In the genomic region with DNA sequence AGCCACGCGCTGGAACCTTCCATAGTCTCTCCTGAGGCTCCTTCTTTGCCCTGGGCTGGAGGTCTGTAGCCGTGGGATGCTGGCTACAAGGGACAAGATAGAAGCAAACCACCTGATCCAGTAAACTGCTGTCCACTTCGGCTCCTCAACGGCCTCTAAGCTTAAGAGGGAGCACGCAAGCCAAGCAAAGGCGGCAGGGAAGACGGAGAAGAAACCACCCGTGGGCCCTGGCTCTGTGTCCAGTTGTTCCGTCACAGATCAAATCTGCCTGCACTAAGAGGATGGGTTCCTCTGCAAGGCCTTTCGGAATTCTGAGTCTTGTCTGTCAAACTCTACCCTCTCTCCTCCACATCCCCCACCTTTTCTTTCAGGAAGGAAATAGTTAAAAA, we compare ENCODE assay signal across 9 cellular contexts. TPM values are rescaled to one million over a fixed set of nuclear protein-coding genes. Genes with fewer than 3 reads are reported as not detected.
DNase-seq lines count a peak whose midpoint lies in the region; ATAC-seq, FAIRE-seq and TF ChIP-seq lines count a peak whose summit lies in the region.
"Had no signal": no experiment of that assay in that cellular context is flagged by ENCODE, and none has a peak within 500 bp of the region (broad histone marks: within the 10 kb centered on the region; RNA-seq: fewer than 3 reads in every experiment).

No MANE protein-coding gene starts in this region.

- no peaks in the 10 kb centered on the region for H3K9me2 ChIP-seq in HCT116 (ENCODE audit: insufficient read depth)

- dilution Hi-C loops in keratinocyte (cut with MboI; ENCODE audit: extremely low pct_ligation_motif_present, low sequenced_read_pairs): no loop called here

- TF ChIP-seq CTCF in HCT116 (IDR thresholded peaks at IDR 0.05 in 2 of 3, conservative IDR thresholded peaks at IDR 0.05 in 1 of 3; ENCODE audit: borderline replicate concordance in 1 of 3, insufficient read depth in 1 of 3, low read depth in 2 of 3, low read length in 2 of 3) (no peak), coronary artery (IDR thresholded peaks at IDR 0.05) (no peak), keratinocyte (optimal IDR thresholded peaks at IDR 0.05 in 1 of 3, IDR thresholded peaks at IDR 0.05 in 1 of 3, conservative IDR thresholded peaks at IDR 0.05 in 1 of 3; ENCODE audit: extremely low read depth in 1 of 3, insufficient read depth in 2 of 3, low read length in 3 of 3) (no peak), smooth muscle cell (IDR thresholded peaks at IDR 0.05; ENCODE audit: borderline replicate concordance, insufficient read depth, poor library complexity, severe bottlenecking) (no peak)

- H3K36me3 ChIP-seq in HCT116 (ENCODE audit: control insufficient read depth in 1 of 2, insufficient read depth in 2 of 2, low read length in 2 of 2): no peaks in the 10 kb centered on the region
- no peaks in the 10 kb centered on the region for H3K36me3 ChIP-seq in keratinocyte (ENCODE audit: control insufficient read depth in 2 of 2, extremely low read depth in 1 of 2, insufficient read depth in 2 of 2, low read length in 2 of 2)
- H3K36me3 ChIP-seq in smooth muscle cell (ENCODE audit: low read depth): no peaks in the 10 kb centered on the region

- H3K9ac ChIP-seq in HCT116 (ENCODE audit: low read length) (peak overlapping the region; percentile 52; the same call in 1 of the 2 replicates), keratinocyte (ENCODE audit: control insufficient read depth, extremely low read depth, insufficient read depth, low read length) (peak overlapping the region; percentile 76), smooth muscle cell (ENCODE audit: low read depth) (no peak overlapping the region)

- no peak for FAIRE-seq in keratinocyte (lab: Jason Lieb, UNC)

- no peak for TF ChIP-seq RAD21 in HCT116 (IDR thresholded peaks at IDR 0.05; ENCODE audit: low read depth)

- peak overlapping the region; percentile 70 for H3K4me2 ChIP-seq in HCT116 (ENCODE audit: low read length)
- H3K4me2 ChIP-seq in keratinocyte (ENCODE audit: control insufficient read depth, extremely low read depth, insufficient read depth, low read depth, low read length): peak overlapping the region; percentile 97
- peak overlapping the region; percentile 92 for H3K4me2 ChIP-seq in smooth muscle cell

- H4K20me1 ChIP-seq in HCT116 (ENCODE audit: insufficient read depth) (no peaks in the 10 kb centered on the region), keratinocyte (ENCODE audit: control insufficient read depth, extremely low read depth, insufficient read depth, low read length) (no peaks in the 10 kb centered on the region), smooth muscle cell (ENCODE audit: low read depth) (no peaks in the 10 kb centered on the region)

- no TSS peak for BruUV-seq in HCT116 (replicated peaks; lab: Mats Ljungman, UMichigan)

- H3K27me3 ChIP-seq in HCT116 (ENCODE audit: insufficient read depth, low read length): no peaks in the 10 kb centered on the region
- H3K27me3 ChIP-seq in keratinocyte (ENCODE audit: control insufficient read depth, extremely low read depth, insufficient read depth, low read length): no peaks in the 10 kb centered on the region
- H3K27me3 ChIP-seq in smooth muscle cell (ENCODE audit: low read depth): peaks cover 9% of the 10 kb centered on the region

- H3K4me1 ChIP-seq in HCT116 (ENCODE audit: control insufficient read depth in 1 of 2, insufficient read depth in 2 of 2, low read length in 2 of 2): peaks cover 0 to 2% of the 10 kb centered on the region in 2 experiments; a peak in 1 of 4 replicates
- H3K4me1 ChIP-seq in keratinocyte (ENCODE audit: control insufficient read depth, extremely low read depth, insufficient read depth, low read length): peaks cover 27% of the 10 kb centered on the region
- H3K4me1 ChIP-seq in smooth muscle cell (ENCODE audit: low read depth): peaks cover 7% of the 10 kb centered on the region

- H3K79me2 ChIP-seq in HCT116 (ENCODE audit: insufficient read depth, low read length) (no peaks in the 10 kb centered on the region), keratinocyte (ENCODE audit: control insufficient read depth, insufficient read depth, low read length) (no peaks in the 10 kb centered on the region), smooth muscle cell (ENCODE audit: low read depth) (no peaks in the 10 kb centered on the region)

- intact Hi-C loops in HCT116 (cut with micrococcal nuclease): no loop called here

- H3F3A ChIP-seq in smooth muscle cell (ENCODE audit: low read depth): no peaks in the 10 kb centered on the region

- CTCF ChIA-PET in HCT116 (lab: Charles Lee): no interaction called here

- H3K9me1 ChIP-seq in keratinocyte (ENCODE audit: control insufficient read depth, extremely low read depth, insufficient read depth, low read length): no peaks in the 10 kb centered on the region

- WGBS in smooth muscle cell (ENCODE audit: low lambda C conversion rate): 87% methylated on average over 11 of the region's 11 CpGs

- no peak for ATAC-seq in HCT116
- no peak for ATAC-seq in stimulated activated naive CD8-positive, alpha-beta T cell treated with anti-CD3 and anti-CD28 coated beads, Interleukin-15, Interleukin-2, amounts not matched to agents 100 U/mL and 50 U/mL, for 24 hours
- ATAC-seq in HG02763 (IDR thresholded peaks at IDR 0.05; ENCODE audit: unreplicated experiment): no peak

- H3K9me3 ChIP-seq in HCT116 (ENCODE audit: control insufficient read depth in 1 of 2, insufficient read depth in 1 of 2, low read depth in 1 of 2, low read length in 2 of 2): no peaks in the 10 kb centered on the region
- H3K9me3 ChIP-seq in keratinocyte (ENCODE audit: control insufficient read depth, low read depth, low read length): no peaks in the 10 kb centered on the region
- H3K9me3 ChIP-seq in smooth muscle cell (replicated peaks; ENCODE audit: low read depth): no peaks in the 10 kb centered on the region

- H3K27ac ChIP-seq in HCT116 (ENCODE audit: low read depth, low read length): no peak overlapping the region
- H3K27ac ChIP-seq in coronary artery: peak overlapping the region; percentile 94
- H3K27ac ChIP-seq in keratinocyte (ENCODE audit: control insufficient read depth, insufficient read depth, low read length): peak overlapping the region; percentile 47
- no peak overlapping the region for H3K27ac ChIP-seq in smooth muscle cell (ENCODE audit: low read depth)

- no peak for DNase-seq in HCT116 (ENCODE audit: low read depth, low spot score)
- no peak for DNase-seq in coronary artery (ENCODE audit: low spot score)
- no peak for DNase-seq in keratinocyte (ENCODE audit: low read depth, low spot score)
- no peak for DNase-seq in smooth muscle cell (lab: John Stamatoyannopoulos, UW; ENCODE audit: unreplicated experiment)
- DNase-seq in RKO (ENCODE audit: low spot score): no peak
- DNase-seq in activated CD8-positive, alpha-beta memory T cell treated with anti-CD3 and anti-CD28 coated beads for 24 hours: no peak
- no peak for DNase-seq in stimulated activated naive CD8-positive, alpha-beta T cell treated with anti-CD3 and anti-CD28 coated beads, Interleukin-15, Interleukin-2, amounts not matched to agents 100 U/mL and 50 U/mL, for 24 hours

- H3K4me3 ChIP-seq in HCT116 (replicated peaks in 1 of 2; ENCODE audit: low read depth in 1 of 2, low read length in 2 of 2) (peak overlapping the region; percentile 44 to 57), coronary artery (peak overlapping the region; percentile 83), keratinocyte (ENCODE audit: control insufficient read depth in 2 of 3, extremely low read depth in 1 of 3, insufficient read depth in 2 of 3, low read depth in 1 of 3, low read length in 3 of 3) (peak overlapping the region; percentile 34 to 80 (median 72)), smooth muscle cell (peak overlapping the region; percentile 73)

- TF ChIP-seq POLR2A in HCT116 (IDR thresholded peaks at IDR 0.05; ENCODE audit: borderline replicate concordance, extremely low read depth, insufficient read depth, insufficient read length): no peak

- H2AFZ ChIP-seq in HCT116 (ENCODE audit: low read depth, low read length, poor library complexity, severe bottlenecking) (no peak overlapping the region), keratinocyte (ENCODE audit: control insufficient read depth, low read length) (peak overlapping the region; percentile 87), smooth muscle cell (ENCODE audit: low read depth) (peak overlapping the region; percentile 93)

- RAD21 ChIA-PET in HCT116 (lab: Charles Lee; ENCODE audit: low non-redundant PET in 1 of 2, low total read pairs in 2 of 2, uncharacterized antibody in 2 of 2, unreplicated experiment in 2 of 2): no interaction called here

- POLR2A ChIA-PET in HCT116 (lab: Charles Lee): no interaction called here

TF ChIP-seq in HCT116, 20 proteins besides CTCF, POLR2A, EP300 and RAD21 (continues in another document):
- no peak for TF ChIP-seq EZH2 (IDR thresholded peaks at IDR 0.05)
- no peak for TF ChIP-seq CBX3 (IDR thresholded peaks at IDR 0.05; ENCODE audit: low read depth)
- TF ChIP-seq FOSL1 (IDR thresholded peaks at IDR 0.05; ENCODE audit: low read depth): no peak
- no peak for TF ChIP-seq TCF7L2 (IDR thresholded peaks at IDR 0.05; ENCODE audit: borderline replicate concordance, extremely low read depth, insufficient read depth, insufficient read length)
- no peak for TF ChIP-seq EZH2phosphoT487 (IDR thresholded peaks at IDR 0.05; ENCODE audit: borderline replicate concordance)
- no peak for TF ChIP-seq SIN3A (IDR thresholded peaks at IDR 0.05; ENCODE audit: low read depth)
- TF ChIP-seq CEBPB (IDR thresholded peaks at IDR 0.05; ENCODE audit: low read depth): no peak
- TF ChIP-seq POLR2AphosphoS5 (IDR thresholded peaks at IDR 0.05; ENCODE audit: low read depth, low read length): no peak

RNA-seq across cellular contexts. Expression of gene EDNRA, which starts 0.4 kb away (rescaled TPM):
- total RNA-seq in HCT116 (2021; ENCODE audit: unreplicated experiment): 2.0 TPM
- polyA plus RNA-seq in HCT116 (2012): 0.52 and 1.0 TPM in 2 replicates
- polyA plus RNA-seq in keratinocyte: 5.5 to 7.8 TPM (median 6.1 TPM) in 3 replicates
- polyA plus RNA-seq in keratinocyte (2011; ENCODE audit: low read depth): 0.20 TPM
- polyA plus RNA-seq in keratinocyte (2011; cell fraction: cytosol; rRNA removed): 1.9 and 3.3 TPM in 2 replicates
- polyA plus RNA-seq in keratinocyte (2011; cell fraction: nucleus; rRNA removed): 8.6 and 8.9 TPM in 2 replicates
- 0.35 and 3.4 TPM in 2 replicates for polyA plus RNA-seq in keratinocyte (2012; ENCODE audit: low replicate concordance)
- 4.2 to 13.2 TPM (median 5.1 TPM) in 3 replicates for polyA minus RNA-seq in keratinocyte
- polyA minus RNA-seq in keratinocyte (2011; cell fraction: cytosol; rRNA and poly(A)+ RNA removed): 3.5 TPM
- 9.5 and 15.4 TPM in 2 replicates for polyA minus RNA-seq in keratinocyte (2011; cell fraction: nucleus; rRNA and poly(A)+ RNA removed)
- total RNA-seq in smooth muscle cell: 6.9 and 8.6 TPM in 2 replicates
- 1.2 and 4.8 TPM in 2 replicates for polyA plus RNA-seq in smooth muscle cell
- total RNA-seq: T-helper 1 cell treated with Interleukin-12 subunit alpha and Interleukin-12 subunit beta and Interleukin-4 antibody, amounts not matched to agents 30 ng/mL and 1 ng/mL, for 36 hours had no signal

Comparison
In these comparisons a context has a peak if more than half of its experiments do, and no peak if none do; other contexts are left out.
1. H3K27ac ChIP-seq: peak in coronary artery (2 of 2) and keratinocyte (single experiment); none in HCT116 (single experiment) and smooth muscle cell (single experiment).
2. Peak in every context shown above with its lines, with median percentiles within 50 percentile points of each other: H3K4me2 ChIP-seq and H3K4me3 ChIP-seq.